In genomic region chr1:151165738-151166505, GRCh38 we compare ENCODE assay signal across 8 cellular contexts. TPM values are rescaled to one million over a fixed set of nuclear protein-coding genes. Genes with fewer than 3 reads are reported as not detected.
DNase-seq lines count a peak whose midpoint lies in the region; ATAC-seq and TF ChIP-seq lines count a peak whose summit lies in the region.

A gene with protein sequence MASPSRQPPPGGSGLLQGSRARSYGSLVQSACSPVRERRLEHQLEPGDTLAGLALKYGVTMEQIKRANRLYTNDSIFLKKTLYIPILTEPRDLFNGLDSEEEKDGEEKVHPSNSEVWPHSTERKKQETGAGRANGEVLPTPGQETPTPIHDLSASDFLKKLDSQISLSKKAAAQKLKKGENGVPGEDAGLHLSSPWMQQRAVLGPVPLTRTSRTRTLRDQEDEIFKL (minus strand): TSS chr1:151165902. CDS start chr1:151165258, 644 bp downstream.
A gene with protein sequence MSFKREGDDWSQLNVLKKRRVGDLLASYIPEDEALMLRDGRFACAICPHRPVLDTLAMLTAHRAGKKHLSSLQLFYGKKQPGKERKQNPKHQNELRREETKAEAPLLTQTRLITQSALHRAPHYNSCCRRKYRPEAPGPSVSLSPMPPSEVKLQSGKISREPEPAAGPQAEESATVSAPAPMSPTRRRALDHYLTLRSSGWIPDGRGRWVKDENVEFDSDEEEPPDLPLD (plus strand): TSS chr1:151166144. CDS start chr1:151166153, 9 bp downstream.

- H3K4me1 ChIP-seq in left lung, result peaks cover 16 to 39% of the 10 kb centered on the region in 2 donors

- peak within 1 kb of the TSS; percentile 78 to 87 for H3K27ac ChIP-seq in left lung

- H3K4me3 Mint-ChIP-seq in CD14-positive monocyte, result peak within 1 kb of the TSS; percentile 95 to 97

- H3K9me3 ChIP-seq in left lung, result no peaks in the 10 kb centered on the region

- ATAC-seq in GM19395 (IDR thresholded peaks at IDR 0.05; ENCODE audit: unreplicated experiment) (peak; percentile 82), HG03558 (IDR thresholded peaks at IDR 0.05; ENCODE audit: extremely low read depth, unreplicated experiment) (peak; percentile 66), left lung (peak; percentile 96)

- DNase-seq in CD14-positive monocyte (ENCODE audit: low spot score), result peak; percentile 98
- peak; percentile 93 for DNase-seq in NCI-H748 treated with DMSO at 0.1 percent for 48 hours (lab: John Stamatoyannopoulos, UW)
- peak; percentile 93 to 95 for DNase-seq in activated CD4-positive, alpha-beta T cell treated with anti-CD3 and anti-CD28 coated beads, Interleukin-2, amount 50 U/mL, for 4 hours
- peak; percentile 99 for DNase-seq in dermis blood vessel endothelial cell
- DNase-seq in left lung, result peak; percentile 94 to 98
- peak; percentile 93 for DNase-seq in stimulated activated CD4-positive, alpha-beta T cell treated with anti-CD3 and anti-CD28 coated beads, Interleukin-2, amount 100 ng/mL, for 4 hours (ENCODE audit: low read depth)

- H3K27me3 ChIP-seq in left lung, result no peaks in the 10 kb centered on the region

- no peaks in the 10 kb centered on the region for H3K9me3 Mint-ChIP-seq in CD14-positive monocyte

- peaks cover 0 to 48% of the 10 kb centered on the region in 2 donors for H3K36me3 ChIP-seq in left lung

- peaks cover 44% of the 10 kb centered on the region for H3K4me1 Mint-ChIP-seq in CD14-positive monocyte

- TF ChIP-seq CTCF in CD14-positive monocyte (IDR thresholded peaks at IDR 0.05), result no peak
- TF ChIP-seq CTCF in left lung (IDR thresholded peaks at IDR 0.05), result peak in 1 of 2 donors; percentile 55

- H3K4me3 ChIP-seq in left lung, result peak within 1 kb of the TSS; percentile 57 to 88

- peaks cover 56 to 67% of the 10 kb centered on the region in 2 donors for H3K36me3 Mint-ChIP-seq in CD14-positive monocyte

- intact Hi-C loops in CD14-positive monocyte (cut with micrococcal nuclease), result loop anchor here (1.0 to 10.0 kb wide), 5 partner anchors 9 to 446 kb away; partner anchors contain the start of genes MINDY1 (in 2 of the 2), PRUNE1 (in 2 of the 2) and SNX27 (in 1 of the 2)
- intact Hi-C loops in left lung (cut with DNase I), result no loop called here

- peaks cover 0 to 1% (median 0%) of the 10 kb centered on the region in 3 donors for H3K27me3 Mint-ChIP-seq in CD14-positive monocyte (ENCODE audit: low read depth in 3 of 3)

- H3K27ac Mint-ChIP-seq in CD14-positive monocyte, result peak within 1 kb of the TSS; percentile 89 to 95 (median 93)

RNA-seq across cellular contexts. Expression of the first gene that starts in this region (rescaled TPM):
- under 1 TPM in 1 of 2 donors, not detected in 1; 0.24 TPM for polyA plus RNA-seq in CD14-positive monocyte
- total RNA-seq in dermis blood vessel endothelial cell, result 3.3 and 5.3 TPM in 2 replicates
- total RNA-seq in left lung, result 1 to 10 TPM; 5.8 to 8.7 TPM

RNA-seq across cellular contexts. Expression of the second gene that starts in this region (rescaled TPM):
- 100 to 1,000 TPM; 103 to 110 TPM for polyA plus RNA-seq in CD14-positive monocyte
- 21.1 and 23.8 TPM in 2 replicates for total RNA-seq in dermis blood vessel endothelial cell
- 10 to 100 TPM; 29.7 to 35.0 TPM for total RNA-seq in left lung

Comparison
In these comparisons a context has a peak if more than half of its experiments do, and no peak if none do; other contexts are left out.
1. Peak in every context shown above with its lines: DNase-seq, ATAC-seq, H3K4me3 ChIP-seq and H3K27ac ChIP-seq.
2. intact Hi-C loops: an anchor here in CD14-positive monocyte (1.0 to 10.0 kb wide); none called in left lung.